Comparison of ENCODE assay signal across 17 cellular contexts in the genomic region with DNA sequence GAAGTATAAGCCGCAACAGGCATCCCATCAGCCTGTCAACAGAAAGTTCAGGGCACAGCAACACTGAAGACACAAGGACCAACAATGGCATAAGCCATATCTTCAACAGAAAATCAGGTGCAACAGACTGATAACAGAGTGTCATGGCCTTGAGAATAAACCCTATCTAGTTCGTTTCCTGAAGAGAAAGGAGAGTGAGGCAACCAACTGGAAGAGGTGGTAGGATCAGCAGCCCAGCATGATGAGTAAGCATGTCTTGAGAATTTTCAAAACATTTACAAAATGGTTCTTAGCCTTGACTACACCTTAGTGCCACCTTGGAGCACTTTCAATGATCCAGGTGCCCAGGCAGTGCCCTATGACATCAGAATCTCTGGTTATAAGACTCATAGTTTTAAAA.
DNase-seq lines count a peak whose midpoint lies in the region; ATAC-seq and TF ChIP-seq lines count a peak whose summit lies in the region.
"Had no signal": no experiment of that assay in that cellular context is flagged by ENCODE, and none has a peak within 500 bp of the region (broad histone marks: within the 10 kb centered on the region; RNA-seq: fewer than 3 reads in every experiment).

No MANE protein-coding gene starts in this region.

- no peak overlapping the region for H3T11ph ChIP-seq in H9 (ENCODE audit: low read length)

- H3K79me2 ChIP-seq in neural cell (replicated peaks; ENCODE audit: insufficient read depth, low read length) = no peaks in the 10 kb centered on the region
- H3K79me2 ChIP-seq in H9 (ENCODE audit: insufficient read depth, low read length) = no peaks in the 10 kb centered on the region

- H3F3A ChIP-seq in neural cell (ENCODE audit: insufficient read depth, low read length, poor library complexity, severe bottlenecking) = no peaks in the 10 kb centered on the region

- no peak for ATAC-seq in activated CD8-positive, alpha-beta T cell treated with anti-CD3 and anti-CD28 coated beads, Interleukin-2, amount 10 ng/mL, durations not matched to agents 7 days and 5 days
- no peak for ATAC-seq in stimulated activated naive CD8-positive, alpha-beta T cell treated with anti-CD3 and anti-CD28 coated beads, Interleukin-15, Interleukin-2, amounts not matched to agents 100 U/mL and 50 U/mL, for 24 hours

- intact Hi-C loops in ovary (cut with DNase I) = no loop called here

- no peak overlapping the region for H4K8ac ChIP-seq in H9 (replicated peaks; ENCODE audit: insufficient read length, low read depth, low read length)

- no peak overlapping the region for H2BK120ac ChIP-seq in H9 (ENCODE audit: low read depth, low read length, poor library complexity, severe bottlenecking)

- WGBS in H9 (ENCODE audit: extremely low coverage, insufficient read length, low lambda C conversion rate) = no CpG with 5 or more reads among the region's 2 CpGs
- 66 to 85% (median 81%) methylated on average over 2 of the region's 2 CpGs for WGBS in ovary, 3 donors

- H3K27ac ChIP-seq in neural cell (ENCODE audit: low read length) (peak overlapping the region; percentile 82), H9 (ENCODE audit: insufficient read length, low read depth, low read length) (no peak overlapping the region), ovary (no peak overlapping the region)

- no peak overlapping the region for H2BK5ac ChIP-seq in H9 (ENCODE audit: insufficient read length, low read length)

- no peak overlapping the region for H3K14ac ChIP-seq in H9 (ENCODE audit: insufficient read depth, low read length)

- H3K4me2 ChIP-seq in neural cell (ENCODE audit: low read length) (no peak overlapping the region), H9 (ENCODE audit: insufficient read depth, insufficient read length, low read length) (no peak overlapping the region)

- POLR2A ChIA-PET in activated CD8-positive, alpha-beta T cell treated with anti-CD3 and anti-CD28 coated beads, Interleukin-2, amount 10 ng/mL, durations not matched to agents 7 days and 5 days (lab: Charles Lee) = no interaction called here

- H3K4me3 ChIP-seq in epithelial cell of esophagus (ENCODE audit: low read length) (no peak overlapping the region), neural cell (ENCODE audit: low read length) (no peak overlapping the region), ovary (no peak overlapping the region)

- H3K27ac Mint-ChIP-seq in activated CD8-positive, alpha-beta T cell treated with anti-CD3 and anti-CD28 coated beads, Interleukin-2, amount 10 ng/mL, durations not matched to agents 7 days and 5 days = no peak overlapping the region
- no peak overlapping the region; a peak in 1 of 7 replicates for H3K27ac Mint-ChIP-seq in H9
- H3K27ac Mint-ChIP-seq: CD14-positive monocyte had no signal

- no peak overlapping the region for H4K91ac ChIP-seq in H9 (ENCODE audit: insufficient read length, low read depth, low read length)

- H2BK12ac ChIP-seq in H9 (ENCODE audit: insufficient read length, low read depth, low read length) = no peak overlapping the region

- TF ChIP-seq EP300 in neural cell (conservative IDR thresholded peaks at IDR 0.05; ENCODE audit: poor library complexity, severe bottlenecking) (no peak), ovary (IDR thresholded peaks at IDR 0.05) (no peak)

- H4K20me1 ChIP-seq in neural cell (ENCODE audit: insufficient read depth) = no peaks in the 10 kb centered on the region
- H4K20me1 ChIP-seq in H9 (ENCODE audit: control insufficient read depth, insufficient read depth, insufficient read length) = no peaks in the 10 kb centered on the region

- no peak overlapping the region for H3K23ac ChIP-seq in H9 (ENCODE audit: insufficient read length, low read depth, low read length)

- no peaks in the 10 kb centered on the region for H3K23me2 ChIP-seq in H9 (ENCODE audit: insufficient read length, low read depth, low read length, poor library complexity, severe bottlenecking)

- H2BK20ac ChIP-seq in H9 (ENCODE audit: low read depth, low read length, poor library complexity, severe bottlenecking) = no peak overlapping the region

- H4K5ac ChIP-seq in H9 (ENCODE audit: insufficient read length, low read depth, low read length) = no peak overlapping the region

- H3K36me3 Mint-ChIP-seq in activated CD8-positive, alpha-beta T cell treated with anti-CD3 and anti-CD28 coated beads, Interleukin-2, amount 10 ng/mL, durations not matched to agents 7 days and 5 days (ENCODE audit: low read depth) = no peaks in the 10 kb centered on the region
- H3K36me3 Mint-ChIP-seq in H9 (ENCODE audit: insufficient read depth in 1 of 3, low read depth in 3 of 3) = no peaks in the 10 kb centered on the region
- H3K36me3 Mint-ChIP-seq: CD14-positive monocyte had no signal

- H3K4me3 Mint-ChIP-seq in activated CD8-positive, alpha-beta T cell treated with anti-CD3 and anti-CD28 coated beads, Interleukin-2, amount 10 ng/mL, durations not matched to agents 7 days and 5 days = no peak overlapping the region
- H3K4me3 Mint-ChIP-seq in H9 = no peak overlapping the region
- H3K4me3 Mint-ChIP-seq: CD14-positive monocyte had no signal

- H3K4me1 ChIP-seq in H9 (ENCODE audit: insufficient read depth, low read length) (no peaks in the 10 kb centered on the region), ovary (ENCODE audit: insufficient read depth) (no peaks in the 10 kb centered on the region)
- H3K4me1 ChIP-seq: Caco-2 had no signal

- no peak overlapping the region for H2BK15ac ChIP-seq in H9 (ENCODE audit: low read depth, low read length)

- TF ChIP-seq CTCF in epithelial cell of esophagus (IDR thresholded peaks at IDR 0.05; ENCODE audit: insufficient read depth, low read depth, low read length, missing control alignments) (no peak), neural cell (IDR thresholded peaks at IDR 0.05; ENCODE audit: poor library complexity, severe bottlenecking) (no peak), H9 (conservative IDR thresholded peaks at IDR 0.05) (no peak), ovary (IDR thresholded peaks at IDR 0.05) (no peak)

- H3K9me3 Mint-ChIP-seq in activated CD8-positive, alpha-beta T cell treated with anti-CD3 and anti-CD28 coated beads, Interleukin-2, amount 10 ng/mL, durations not matched to agents 7 days and 5 days (ENCODE audit: insufficient read depth) = no peaks in the 10 kb centered on the region
- H3K9me3 Mint-ChIP-seq in H9 = no peaks in the 10 kb centered on the region

- peak; percentile 7 for DNase-seq in ELR (ENCODE audit: low read depth)
- DNase-seq in OCI-M1 (lab: John Stamatoyannopoulos, UW) = peak; percentile 99
- peak; percentile 23 for DNase-seq in epithelial cell of esophagus (ENCODE audit: low read depth)
- no peak for DNase-seq in activated CD8-positive, alpha-beta T cell treated with anti-CD3 and anti-CD28 coated beads, Interleukin-2, amount 10 ng/mL, durations not matched to agents 7 days and 5 days
- no peak for DNase-seq in H9
- DNase-seq in stimulated activated naive CD8-positive, alpha-beta T cell treated with anti-CD3 and anti-CD28 coated beads, Interleukin-15, Interleukin-2, amounts not matched to agents 100 U/mL and 50 U/mL, for 24 hours = no peak
- DNase-seq in ovary = no peak
- DNase-seq: Caco-2, DMS53, MM.1S, NCI-H1105 treated with DMSO at 0.1 percent for 48 hours, NCI-H1930, NCI-H2171 treated with DMSO at 0.1 percent for 48 hours, NCI-H510A treated with DMSO at 0.1 percent for 48 hours, RPMI8226 had no signal

- no peaks in the 10 kb centered on the region for H3K4me1 Mint-ChIP-seq in activated CD8-positive, alpha-beta T cell treated with anti-CD3 and anti-CD28 coated beads, Interleukin-2, amount 10 ng/mL, durations not matched to agents 7 days and 5 days (ENCODE audit: low read depth)
- no peaks in the 10 kb centered on the region for H3K4me1 Mint-ChIP-seq in H9
- H3K4me1 Mint-ChIP-seq: CD14-positive monocyte had no signal

- no peak for TF ChIP-seq RAD21 in neural cell (conservative IDR thresholded peaks at IDR 0.05)

- CTCF ChIA-PET in activated CD8-positive, alpha-beta T cell treated with anti-CD3 and anti-CD28 coated beads, Interleukin-2, amount 10 ng/mL, durations not matched to agents 7 days and 5 days (lab: Charles Lee) = no interaction called here

- no peaks in the 10 kb centered on the region for H3K27me3 ChIP-seq in neural cell (ENCODE audit: insufficient read depth, low read depth, low read length)
- no peaks in the 10 kb centered on the region for H3K27me3 ChIP-seq in H9 (ENCODE audit: insufficient read depth, low read length)
- no peaks in the 10 kb centered on the region for H3K27me3 ChIP-seq in ovary

- H3K9me2 ChIP-seq in neural cell (ENCODE audit: insufficient read depth, low read length) = no peaks in the 10 kb centered on the region

- H2AFZ ChIP-seq in neural cell (ENCODE audit: low read depth, low read length) (no peak overlapping the region), H9 (ENCODE audit: low read length) (no peak overlapping the region)

- H3K9ac ChIP-seq in neural cell (ENCODE audit: low read length) (no peak overlapping the region), H9 (ENCODE audit: extremely low read depth, insufficient read length, low read length) (no peak overlapping the region)

- H3K9me3 ChIP-seq in neural cell (ENCODE audit: low read length) (no peaks in the 10 kb centered on the region), H9 (ENCODE audit: control insufficient read depth, low read depth, low read length) (no peaks in the 10 kb centered on the region), ovary (no peaks in the 10 kb centered on the region)
- H3K9me3 ChIP-seq: Caco-2 had no signal

- no peak overlapping the region for H3K56ac ChIP-seq in H9 (ENCODE audit: insufficient read length, low read depth, low read length)

- no peak overlapping the region for H3K4ac ChIP-seq in H9 (ENCODE audit: low read depth, low read length)

- H3K36me3 ChIP-seq in neural cell (ENCODE audit: insufficient read depth, low read length) = no peaks in the 10 kb centered on the region
- no peaks in the 10 kb centered on the region for H3K36me3 ChIP-seq in ovary

- TF ChIP-seq POLR2A in ovary (IDR thresholded peaks at IDR 0.05) = no peak

- H3K27me3 Mint-ChIP-seq in activated CD8-positive, alpha-beta T cell treated with anti-CD3 and anti-CD28 coated beads, Interleukin-2, amount 10 ng/mL, durations not matched to agents 7 days and 5 days (ENCODE audit: low read depth) = no peaks in the 10 kb centered on the region
- no peaks in the 10 kb centered on the region for H3K27me3 Mint-ChIP-seq in H9 (ENCODE audit: low read depth)

- H2AK5ac ChIP-seq in H9 (ENCODE audit: insufficient read length, low read length) = no peak overlapping the region

- no peaks in the 10 kb centered on the region for H3K79me1 ChIP-seq in H9 (ENCODE audit: insufficient read depth, low read depth, low read length, poor library complexity, severe bottlenecking)

- no peak overlapping the region for H3K18ac ChIP-seq in H9 (ENCODE audit: insufficient read length, low read depth, low read length)

TF ChIP-seq in neural cell, 6 proteins besides CTCF, POLR2A, EP300 and RAD21 (continues in another document):
- TF ChIP-seq SMC3 (conservative IDR thresholded peaks at IDR 0.05; ENCODE audit: poor library complexity) = no peak
- TF ChIP-seq EZH2 (IDR thresholded peaks at IDR 0.05; ENCODE audit: borderline replicate concordance, insufficient read depth, low read length, poor library complexity, severe bottlenecking) = no peak
- TF ChIP-seq POLR2AphosphoS5 (IDR thresholded peaks at IDR 0.05) = no peak
- TF ChIP-seq TAF1 (IDR thresholded peaks at IDR 0.05; ENCODE audit: low read depth) = no peak
- no peak for TF ChIP-seq MXI1 (conservative IDR thresholded peaks at IDR 0.05; ENCODE audit: poor library complexity, severe bottlenecking)

Comparison
In these comparisons a context has a peak if more than half of its experiments do, and no peak if none do; other contexts are left out.
1. DNase-seq: peak in ELR (single experiment), OCI-M1 (single experiment) and epithelial cell of esophagus (single experiment); none in activated CD8-positive, alpha-beta T cell treated with anti-CD3 and anti-CD28 coated beads, Interleukin-2, amount 10 ng/mL, durations not matched to agents 7 days and 5 days (single experiment), H9 (single experiment), stimulated activated naive CD8-positive, alpha-beta T cell treated with anti-CD3 and anti-CD28 coated beads, Interleukin-15, Interleukin-2, amounts not matched to agents 100 U/mL and 50 U/mL, for 24 hours (single experiment) and ovary (0 of 5).